21 cellular contexts compared by ENCODE assay signal in genomic region chr7:2627258-2628136, GRCh38. TPM values are rescaled to one million over a fixed set of nuclear protein-coding genes. Genes with fewer than 3 reads are reported as not detected.
DNase-seq lines count a peak whose midpoint lies in the region; FAIRE-seq and TF ChIP-seq lines count a peak whose summit lies in the region.
"Had no signal": no experiment of that assay in that cellular context is flagged by ENCODE, and none has a peak within 500 bp of the region (broad histone marks: within the 10 kb centered on the region; RNA-seq: fewer than 3 reads in every experiment).

No MANE protein-coding gene starts in this region.

- H3K9me3 ChIP-seq in left ventricle myocardium inferior (replicated peaks) (no peaks in the 10 kb centered on the region), H1 (ENCODE audit: insufficient read depth in 2 of 2, low read depth in 1 of 2, low read length in 1 of 2) (no peaks in the 10 kb centered on the region), uterus (no peaks in the 10 kb centered on the region), colonic mucosa (no peaks in the 10 kb centered on the region)
- H3K9me3 ChIP-seq: A549, prostate gland had no signal

- H3K18ac ChIP-seq in H1 (ENCODE audit: extremely low read depth, low read length), result peak overlapping the region; percentile 13; the same call in 1 of the 2 replicates

- peak overlapping the region; percentile 73; the same call in 1 of the 2 replicates for H2BK20ac ChIP-seq in H1 (ENCODE audit: low read length)

- H2BK120ac ChIP-seq in H1 (replicated peaks; ENCODE audit: low read depth, low read length), result no peak overlapping the region

- no peak overlapping the region for H3K56ac ChIP-seq in H1 (replicated peaks; ENCODE audit: insufficient read length, low read depth, low read length)

- peak overlapping the region; percentile 13 for H3K27ac Mint-ChIP-seq in nephron progenitor cell
- H3K27ac Mint-ChIP-seq: activated naive CD4-positive, alpha-beta T cell treated with anti-CD3 and anti-CD28 coated beads, Interleukin-2, amount 50 U/mL, for 72 hours; natural killer cell treated with Interleukin-12 subunit alpha and Interleukin-12 subunit beta and Interleukin-15 and Interleukin-18, amount 100 ng/mL, for 72 hours had no signal

- no peak overlapping the region for H3K4me2 ChIP-seq in H1 (ENCODE audit: insufficient read depth in 1 of 2, low read depth in 2 of 2, low read length in 2 of 2)
- H3K4me2 ChIP-seq: A549 had no signal

- peak overlapping the region; percentile 97 for H2BK12ac ChIP-seq in H1 (ENCODE audit: low read depth, low read length)

- H4K5ac ChIP-seq in H1 (ENCODE audit: insufficient read length, low read depth, low read length), result no peak overlapping the region

- peaks cover 0 to 6% of the 10 kb centered on the region in 2 experiments; a peak in 3 of 4 replicates for H3K79me2 ChIP-seq in H1 (ENCODE audit: control insufficient read depth in 1 of 2, insufficient read depth in 2 of 2, low read length in 2 of 2)

- POLR2A ChIA-PET in H1 (lab: Charles Lee; ENCODE audit: partially characterized antibody) (interaction anchor here (0.8 to 7.0 kb wide), 8 partner anchors 8 to 120 kb away, joined by 3 to 52 read pairs (median 4); no protein-coding TSS in a partner anchor), GM10248 (lab: Yijun Ruan, JAX) (no interaction called here)

- FAIRE-seq in H1 (lab: Jason Lieb, UNC), result no peak
- FAIRE-seq: A549, frontal cortex, TTC549 had no signal

- H3K9ac ChIP-seq in H1 (replicated peaks in 1 of 4; ENCODE audit: extremely low read depth in 1 of 4, low read depth in 3 of 4, low read length in 3 of 4), result no peak overlapping the region
- peak overlapping the region in 1 of 2 donors; percentile 53 for H3K9ac ChIP-seq in colonic mucosa (ENCODE audit: low read depth in 2 of 2, low read length in 2 of 2)

- no peak for TF ChIP-seq EP300 in H1 (IDR thresholded peaks at IDR 0.05; ENCODE audit: borderline replicate concordance in 1 of 2, low read depth in 2 of 2, low read length in 2 of 2)

- H3K36me3 ChIP-seq in left ventricle myocardium inferior, result no peaks in the 10 kb centered on the region
- no peaks in the 10 kb centered on the region for H3K36me3 ChIP-seq in H1 (ENCODE audit: control insufficient read depth in 2 of 4, insufficient read depth in 4 of 4, low read length in 3 of 4)
- no peaks in the 10 kb centered on the region for H3K36me3 ChIP-seq in uterus
- H3K36me3 ChIP-seq in colonic mucosa, result no peaks in the 10 kb centered on the region
- H3K36me3 ChIP-seq: brain microvascular endothelial cell, prostate gland had no signal

- TF ChIP-seq POLR2A in H1 (IDR thresholded peaks at IDR 0.05; ENCODE audit: control extremely low read depth in 1 of 2, low read depth in 2 of 2, low read length in 2 of 2) (no peak), uterus (IDR thresholded peaks at IDR 0.05) (no peak)

- peaks cover 22% of the 10 kb centered on the region for H3K4me1 Mint-ChIP-seq in nephron progenitor cell

- H3K27ac ChIP-seq in left ventricle myocardium inferior (replicated peaks), result peak overlapping the region; percentile 83
- H3K27ac ChIP-seq in H1 (ENCODE audit: low read depth, low read length), result no peak overlapping the region
- H3K27ac ChIP-seq in uterus, result peak overlapping the region; percentile 67 to 69
- H3K27ac ChIP-seq in colonic mucosa, result no peak overlapping the region
- H3K27ac ChIP-seq: A549, brain microvascular endothelial cell, prostate gland had no signal

- H3K23me2 ChIP-seq in H1 (ENCODE audit: low read depth, low read length), result peaks cover 2% of the 10 kb centered on the region

- peaks cover 4% of the 10 kb centered on the region for H3K9me3 Mint-ChIP-seq in nephron progenitor cell
- H3K9me3 Mint-ChIP-seq: activated naive CD4-positive, alpha-beta T cell treated with anti-CD3 and anti-CD28 coated beads, Interleukin-2, amount 50 U/mL, for 72 hours; natural killer cell treated with Interleukin-12 subunit alpha and Interleukin-12 subunit beta and Interleukin-15 and Interleukin-18, amount 100 ng/mL, for 72 hours had no signal

- WGBS in H1 (ENCODE audit: extremely low coverage in 1 of 2, insufficient coverage in 1 of 2, insufficient read length in 1 of 2, insufficient replicate concordance in 2 of 2, low coverage in 1 of 2, low lambda C conversion rate in 2 of 2, missing lambda C conversion rate in 1 of 2), 2 experiments, result 76 to 89% methylated on average over 1 to 9 of the region's 9 CpGs

- H3K79me1 ChIP-seq in H1 (ENCODE audit: low read depth, low read length), result no peaks in the 10 kb centered on the region

- H3K27me3 Mint-ChIP-seq in nephron progenitor cell (ENCODE audit: low read depth, poor library complexity), result peaks cover 4% of the 10 kb centered on the region
- H3K27me3 Mint-ChIP-seq: natural killer cell treated with Interleukin-12 subunit alpha and Interleukin-12 subunit beta and Interleukin-15 and Interleukin-18, amount 100 ng/mL, for 72 hours had no signal

- H3K27me3 ChIP-seq in left ventricle myocardium inferior (ENCODE audit: low read depth) (no peaks in the 10 kb centered on the region), H1 (replicated peaks in 1 of 4; ENCODE audit: control insufficient read depth in 3 of 4, extremely low read depth in 1 of 4, insufficient read depth in 3 of 4, low read length in 3 of 4) (no peaks in the 10 kb centered on the region), uterus (no peaks in the 10 kb centered on the region), colonic mucosa (no peaks in the 10 kb centered on the region)
- H3K27me3 ChIP-seq: brain microvascular endothelial cell had no signal

- no peak for TF ChIP-seq RAD21 in H1 (IDR thresholded peaks at IDR 0.05 in 1 of 2, conservative IDR thresholded peaks at IDR 0.05 in 1 of 2; ENCODE audit: low read depth in 2 of 2, low read length in 2 of 2)

- TF ChIP-seq CTCF in left ventricle myocardium inferior (IDR thresholded peaks at IDR 0.05; ENCODE audit: borderline replicate concordance) (no peak), H1 (IDR thresholded peaks at IDR 0.05; ENCODE audit: control extremely low read depth in 1 of 3, insufficient read depth in 1 of 3, low read depth in 1 of 3, low read length in 3 of 3) (no peak), nephron progenitor cell (IDR thresholded peaks at IDR 0.05) (no peak), uterus (IDR thresholded peaks at IDR 0.05) (no peak), colonic mucosa (IDR thresholded peaks at IDR 0.05) (no peak), GM10248 (IDR thresholded peaks at IDR 0.05; ENCODE audit: control extremely low read depth, extremely low read depth, low read depth, missing control alignments) (no peak)

- DNase-seq in left ventricle myocardium inferior, result peak; percentile 13
- no peak for DNase-seq in cardiac septum (ENCODE audit: low spot score)
- no peak for DNase-seq in H1 (ENCODE audit: low read depth in 1 of 2, low spot score in 2 of 2)
- no peak for DNase-seq in nephron progenitor cell
- DNase-seq in uterus, result no peak
- no peak for DNase-seq in colonic mucosa
- DNase-seq in activated T-cell treated with anti-CD3 and anti-CD28 coated beads, Interleukin-2, amount 50 U/mL, for 1 hour, result no peak
- no peak for DNase-seq in GM10248 (ENCODE audit: extremely low spot score)
- DNase-seq: brain microvascular endothelial cell; EL; HCEC 1CT; NCI-H1417; NCI-H524 treated with DMSO at 0.1 percent for 48 hours; SHP77; stimulated activated CD4-positive, alpha-beta T cell treated with anti-CD3 and anti-CD28 coated beads, Interleukin-4, amount 100 ng/mL, for 24 hours had no signal

- no peak overlapping the region for H3K4me3 ChIP-seq in left ventricle myocardium inferior
- H3K4me3 ChIP-seq in H1 (ENCODE audit: extremely low read depth in 1 of 4, insufficient read depth in 2 of 4, low read depth in 3 of 4, low read length in 4 of 4), result no peak overlapping the region
- H3K4me3 ChIP-seq in uterus, result no peak overlapping the region
- no peak overlapping the region for H3K4me3 ChIP-seq in colonic mucosa
- H3K4me3 ChIP-seq: A549, prostate gland had no signal

- H3K4me1 ChIP-seq in left ventricle myocardium inferior, result peaks cover 58% of the 10 kb centered on the region
- peaks cover 0 to 11% (median 9%) of the 10 kb centered on the region in 4 experiments; a peak in 5 of 7 replicates for H3K4me1 ChIP-seq in H1 (replicated peaks in 1 of 4; ENCODE audit: control insufficient read depth in 3 of 4, insufficient read depth in 4 of 4, low read length in 3 of 4)
- peaks cover 3% of the 10 kb centered on the region in 2 donors for H3K4me1 ChIP-seq in uterus
- H3K4me1 ChIP-seq in colonic mucosa, result peaks cover 24% of the 10 kb centered on the region

- CTCF ChIA-PET in H1 (lab: Charles Lee; ENCODE audit: partially characterized antibody), result interaction anchor here (0.9 to 5.0 kb wide), 11 partner anchors 9 to 196 kb away, joined by 3 to 21 read pairs (median 3); no protein-coding TSS in a partner anchor
- CTCF ChIA-PET in GM10248 (lab: Yijun Ruan, JAX), result interaction anchor here (1.0 kb wide), 1 partner anchor 54 kb away, joined by 3 read pairs; no protein-coding TSS in a partner anchor

- no peaks in the 10 kb centered on the region for H3K36me3 Mint-ChIP-seq in nephron progenitor cell (ENCODE audit: low read depth)
- H3K36me3 Mint-ChIP-seq: natural killer cell treated with Interleukin-12 subunit alpha and Interleukin-12 subunit beta and Interleukin-15 and Interleukin-18, amount 100 ng/mL, for 72 hours had no signal

- no peak overlapping the region for H2BK5ac ChIP-seq in H1 (ENCODE audit: low read depth, low read length)

- no peak overlapping the region for H3K4me3 Mint-ChIP-seq in nephron progenitor cell
- H3K4me3 Mint-ChIP-seq: natural killer cell treated with Interleukin-12 subunit alpha and Interleukin-12 subunit beta and Interleukin-15 and Interleukin-18, amount 100 ng/mL, for 72 hours had no signal

- H2AFZ ChIP-seq in H1 (ENCODE audit: low read length), result no peak overlapping the region

- H4K8ac ChIP-seq in H1 (ENCODE audit: extremely low read depth, insufficient read depth, low read length), result no peak overlapping the region

- no peak overlapping the region for H3K23ac ChIP-seq in H1 (ENCODE audit: insufficient read length)

- no peak overlapping the region for H3K4ac ChIP-seq in H1 (replicated peaks; ENCODE audit: insufficient read length, low read depth, low read length)

- H4K91ac ChIP-seq in H1 (replicated peaks; ENCODE audit: insufficient read length, low read length), result no peak overlapping the region

- no peak overlapping the region for H2BK15ac ChIP-seq in H1 (ENCODE audit: low read length)

- H2AK5ac ChIP-seq in H1 (ENCODE audit: low read depth, low read length), result peak overlapping the region; percentile 67

- H3K14ac ChIP-seq in H1 (ENCODE audit: insufficient read length), result no peak overlapping the region

- intact Hi-C loops in left ventricle myocardium inferior (cut with micrococcal nuclease) (no loop called here), cardiac septum (cut with DNase I) (no loop called here), uterus (cut with DNase I; ENCODE audit: low total_unique reads) (no loop called here), colonic mucosa (cut with DNase I) (no loop called here)

- H4K20me1 ChIP-seq in H1 (replicated peaks in 1 of 2; ENCODE audit: control insufficient read depth in 1 of 2, insufficient read depth in 2 of 2, low read length in 2 of 2), result peaks cover under 1 to 1% of the 10 kb centered on the region in 2 experiments

RNA-seq across cellular contexts. Expression of gene TTYH3, which starts 4.3 kb away (rescaled TPM):
- total RNA-seq in left ventricle myocardium inferior (10.9 TPM), cardiac septum (17.1 TPM), uterus (10 to 100 TPM in 2 of 4 donors, 1 to 10 TPM in 2; 3.8 to 47.2 (median 25.2) TPM), colonic mucosa (10 to 100 TPM; 50.0 to 59.5 TPM)
- 169 and 172 TPM in 2 replicates for total RNA-seq in H1 (2021; fragmentation: NEBNext Ultra II Directional; extraction: Animal tissue kit (Norgen Biotek cat#: 25700))
- polyA plus RNA-seq in H1 (2011; rRNA removed), result 66.2 and 122 TPM in 2 replicates
- polyA plus RNA-seq in H1 (2011; cell fraction: cytosol; rRNA removed), result 46.4 TPM
- 147 TPM for polyA plus RNA-seq in H1 (2011; cell fraction: nucleus; rRNA removed)
- polyA plus RNA-seq in H1 (2012, experiment 1 of 2), result 68.1 to 127 TPM (median 115 TPM) in 4 replicates
- polyA plus RNA-seq in H1 (2012, experiment 2 of 2), result 102 TPM
- 175 TPM for polyA plus RNA-seq in H1 (2013, experiment 1 of 2)
- polyA plus RNA-seq in H1 (2013, experiment 2 of 2), result 184 TPM
- 41.7 and 42.6 TPM in 2 replicates for polyA minus RNA-seq in H1 (2011; rRNA and poly(A)+ RNA removed)
- 87.8 TPM for polyA minus RNA-seq in H1 (2011; cell fraction: cytosol; rRNA and poly(A)+ RNA removed)
- polyA minus RNA-seq in H1 (2011; cell fraction: nucleus; rRNA and poly(A)+ RNA removed), result 79.3 TPM

Comparison
In these comparisons a context has a peak if more than half of its experiments do, and no peak if none do; other contexts are left out.
1. H3K27ac ChIP-seq: peak in left ventricle myocardium inferior (single experiment) and uterus (2 of 2); none in H1 (single experiment) and colonic mucosa (single experiment).